ENCODE assay signal across 11 cellular contexts in the genomic region with DNA sequence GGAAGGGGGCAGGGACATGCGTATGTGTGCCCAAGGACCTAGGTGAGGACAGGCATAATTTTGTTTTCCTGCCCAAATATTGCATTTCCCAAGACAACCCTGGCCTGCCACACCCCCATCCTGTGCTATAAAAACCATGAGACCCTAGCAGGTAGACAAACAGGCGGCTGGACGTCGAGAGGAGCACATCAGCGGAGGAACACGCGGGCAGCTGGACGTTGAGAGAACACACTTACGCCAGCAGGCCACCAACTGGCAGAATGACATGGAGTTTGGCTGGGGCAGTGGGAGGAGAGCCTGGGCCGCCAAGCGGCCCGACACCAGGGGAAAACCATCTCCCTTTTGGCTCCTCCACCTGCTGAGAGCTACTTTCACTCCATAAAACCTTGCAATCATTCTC. TPM values are rescaled to one million over a fixed set of nuclear protein-coding genes. Genes with fewer than 3 reads are reported as not detected.
DNase-seq lines count a peak whose midpoint lies in the region; ATAC-seq and TF ChIP-seq lines count a peak whose summit lies in the region.
"Had no signal": no experiment of that assay in that cellular context is flagged by ENCODE, and none has a peak within 500 bp of the region (broad histone marks: within the 10 kb centered on the region; RNA-seq: fewer than 3 reads in every experiment).

No MANE protein-coding gene starts in this region.

- H3K23ac ChIP-seq in mesenchymal stem cell (ENCODE audit: low read length in 2 of 2) = no peak overlapping the region

- no peak overlapping the region for H3K18ac ChIP-seq in mesenchymal stem cell (ENCODE audit: low read depth in 1 of 2, low read length in 2 of 2)

- intact Hi-C loops in psoas muscle (cut with DNase I) (loop anchor here (5.0 to 10.0 kb wide), 5 partner anchors 92 to 399 kb away; no protein-coding TSS in a partner anchor), OCI-LY7 (cut with micrococcal nuclease; ENCODE audit: unreplicated experiment) (loop anchor here (10.0 kb wide), 1 partner anchor 509 kb away; a partner anchor contains a TSS)

- no peak overlapping the region for H4K91ac ChIP-seq in mesenchymal stem cell (ENCODE audit: low read length)

- H3K4me1 ChIP-seq in mesenchymal stem cell (ENCODE audit: control insufficient read depth, insufficient read depth, low read depth, low read length) = peaks cover 3% of the 10 kb centered on the region
- peaks cover 66% of the 10 kb centered on the region for H3K4me1 ChIP-seq in psoas muscle
- no peaks in the 10 kb centered on the region for H3K4me1 ChIP-seq in OCI-LY7 (ENCODE audit: insufficient read depth, low read length, poor library complexity, severe bottlenecking)
- H3K4me1 ChIP-seq: BE2C had no signal

- H3K36me3 Mint-ChIP-seq in immature natural killer cell = no peaks in the 10 kb centered on the region

- CTCF ChIA-PET in OCI-LY7 (lab: Charles Lee; ENCODE audit: unreplicated experiment) = no interaction called here

- H3K27me3 Mint-ChIP-seq in immature natural killer cell (ENCODE audit: low read depth in 3 of 3) = peaks cover 0 to 3% (median 0%) of the 10 kb centered on the region in 3 donors

- WGBS in mesenchymal stem cell = 97% methylated on average over 11 of the region's 12 CpGs
- WGBS in psoas muscle, 3 donors = 70 to 94% (median 78%) methylated on average over 12 of the region's 12 CpGs

- no peak overlapping the region for H2BK120ac ChIP-seq in mesenchymal stem cell (ENCODE audit: low read depth, low read length)

- ATAC-seq in psoas muscle (no peak), GM19467 (IDR thresholded peaks at IDR 0.05; ENCODE audit: unreplicated experiment) (no peak)
- ATAC-seq: A549 had no signal

- H3K27me3 ChIP-seq in mesenchymal stem cell (ENCODE audit: control insufficient read depth in 1 of 2, insufficient read depth in 1 of 2, low read length in 2 of 2) = no peaks in the 10 kb centered on the region
- no peaks in the 10 kb centered on the region for H3K27me3 ChIP-seq in psoas muscle (ENCODE audit: insufficient read depth in 3 of 3, low read length in 2 of 3)
- H3K27me3 ChIP-seq: BE2C had no signal

- no peaks in the 10 kb centered on the region for H4K20me1 ChIP-seq in OCI-LY7 (ENCODE audit: insufficient read depth, low read length)

- POLR2A ChIA-PET in OCI-LY7 (lab: Charles Lee) = no interaction called here

- H3K9me3 Mint-ChIP-seq in immature natural killer cell = no peaks in the 10 kb centered on the region

- H3K36me3 ChIP-seq in mesenchymal stem cell (ENCODE audit: control insufficient read depth in 1 of 2, insufficient read depth in 2 of 2, low read depth in 1 of 2, low read length in 2 of 2) = no peaks in the 10 kb centered on the region
- H3K36me3 ChIP-seq in psoas muscle (ENCODE audit: insufficient read depth in 1 of 2, low read depth in 1 of 2) = no peaks in the 10 kb centered on the region
- no peaks in the 10 kb centered on the region for H3K36me3 ChIP-seq in OCI-LY7 (ENCODE audit: insufficient read depth, low read length)
- H3K36me3 ChIP-seq: BE2C, HAP-1 had no signal

- H2BK5ac ChIP-seq in mesenchymal stem cell (ENCODE audit: low read depth, low read length, poor library complexity, severe bottlenecking) = no peak overlapping the region

- peak overlapping the region in 1 of 2 experiments; percentile 59 for H2BK12ac ChIP-seq in mesenchymal stem cell (ENCODE audit: low read length in 2 of 2)

- no peak overlapping the region for H2AFZ ChIP-seq in mesenchymal stem cell (ENCODE audit: low read depth, low read length)
- no peak overlapping the region for H2AFZ ChIP-seq in OCI-LY7 (ENCODE audit: low read length)

- H3K4ac ChIP-seq in mesenchymal stem cell (ENCODE audit: low read depth in 1 of 2, low read length in 2 of 2) = no peak overlapping the region

- H3K4me3 ChIP-seq in mesenchymal stem cell (ENCODE audit: insufficient read depth in 1 of 2, low read depth in 1 of 2, low read length in 2 of 2) (no peak overlapping the region), psoas muscle (no peak overlapping the region), OCI-LY7 (ENCODE audit: low read depth, low read length, poor library complexity, severe bottlenecking) (no peak overlapping the region)
- H3K4me3 ChIP-seq: A549, HAP-1 had no signal

- no peak overlapping the region for H3K14ac ChIP-seq in mesenchymal stem cell (ENCODE audit: low read length in 2 of 2)

- peak overlapping the region; percentile 83 to 96 (median 92) for H3K27ac Mint-ChIP-seq in immature natural killer cell

- H3K4me2 ChIP-seq in mesenchymal stem cell (ENCODE audit: low read length, poor library complexity, severe bottlenecking) (no peak overlapping the region), OCI-LY7 (ENCODE audit: low read length) (no peak overlapping the region)
- H3K4me2 ChIP-seq: A549 had no signal

- H3K27ac ChIP-seq in mesenchymal stem cell (ENCODE audit: low read length, poor library complexity, severe bottlenecking) (no peak overlapping the region), psoas muscle (peak overlapping the region; percentile 95), OCI-LY7 (ENCODE audit: low read depth, low read length, poor library complexity, severe bottlenecking) (no peak overlapping the region)

- no peaks in the 10 kb centered on the region for H3K9me3 ChIP-seq in mesenchymal stem cell (ENCODE audit: control insufficient read depth, low read length)
- no peaks in the 10 kb centered on the region for H3K9me3 ChIP-seq in psoas muscle
- H3K9me3 ChIP-seq in OCI-LY7 (ENCODE audit: low read length) = no peaks in the 10 kb centered on the region
- H3K9me3 ChIP-seq: A549, BE2C, HAP-1 had no signal

- no peak overlapping the region for H4K8ac ChIP-seq in mesenchymal stem cell (ENCODE audit: low read length)

- H2BK15ac ChIP-seq in mesenchymal stem cell (ENCODE audit: low read depth, poor library complexity, severe bottlenecking) = peak overlapping the region; percentile 80

- BruUV-seq in OCI-LY7 (replicated peaks; lab: Mats Ljungman, UMichigan) = no TSS peak

- peak overlapping the region in 4 of 5 donors; percentile 49 to 71 (median 62) for H3K4me3 Mint-ChIP-seq in immature natural killer cell

- DNase-seq in immature natural killer cell (no peak), mesenchymal stem cell (no peak), psoas muscle (peak in 1 of 2 donors; percentile 12), activated gamma-delta T cell (lab: John Stamatoyannopoulos, UW) (no peak), OCI-LY7 (ENCODE audit: low spot score) (no peak)
- no peak for DNase-seq in activated CD8-positive, alpha-beta memory T cell treated with anti-CD3 and anti-CD28 coated beads for 24 hours
- DNase-seq: BE2C, DMS53 had no signal

- peaks cover 82 to 84% of the 10 kb centered on the region in 2 donors for H3K4me1 Mint-ChIP-seq in immature natural killer cell

- no peak for TF ChIP-seq CTCF in psoas muscle (IDR thresholded peaks at IDR 0.05)
- no peak for TF ChIP-seq CTCF in OCI-LY7 (conservative IDR thresholded peaks at IDR 0.05; ENCODE audit: low read length)

- H3K9ac ChIP-seq in mesenchymal stem cell (ENCODE audit: low read length) = no peak overlapping the region

- H2AK5ac ChIP-seq in mesenchymal stem cell (ENCODE audit: low read length, severe bottlenecking) = no peak overlapping the region

- H3K79me2 ChIP-seq in OCI-LY7 (ENCODE audit: insufficient read depth, low read depth, low read length) = no peaks in the 10 kb centered on the region

- H3K9me2 ChIP-seq in OCI-LY7 (ENCODE audit: insufficient read depth, low read length) = no peaks in the 10 kb centered on the region

- H3K79me1 ChIP-seq in mesenchymal stem cell (replicated peaks; ENCODE audit: low read length, poor library complexity, severe bottlenecking) = peaks cover 5% of the 10 kb centered on the region

RNA-seq across cellular contexts. Expression of a gene that starts 3.0 kb away (rescaled TPM):
- polyA plus RNA-seq in immature natural killer cell = 1 to 10 TPM; 4.0 to 8.4 (median 5.1) TPM
- polyA plus RNA-seq in mesenchymal stem cell (2013, experiment 1 of 2) = 3.1 TPM
- polyA plus RNA-seq in mesenchymal stem cell (2013, experiment 2 of 2) = 2.7 TPM
- 10 to 100 TPM; 46.5 to 72.2 (median 55.8) TPM for total RNA-seq in psoas muscle
- 10 to 100 TPM; 11.9 to 26.4 (median 21.3) TPM for polyA plus RNA-seq in psoas muscle
- 0.18 and 0.63 TPM in 2 replicates for total RNA-seq in OCI-LY7 (2014; rRNA removed; shearing (Covaris generic))
- total RNA-seq in OCI-LY7 (2022) = 4.5 and 4.9 TPM in 2 replicates

Comparison
In these comparisons a context has a peak if more than half of its experiments do, and no peak if none do; other contexts are left out.
1. RNA of a gene that starts 3.0 kb away (total RNA-seq): 46.5 to 72.2 TPM in psoas muscle; 0.18 to 4.9 TPM in OCI-LY7; every median in the first group is over 4 times any median in the second.